Comparison of ENCODE assay signal across 8 cellular contexts in genomic region chr2:202033317-202034248, GRCh38. TPM values are rescaled to one million over a fixed set of nuclear protein-coding genes. Genes with fewer than 3 reads are reported as not detected.
DNase-seq lines count a peak whose midpoint lies in the region; ATAC-seq and TF ChIP-seq lines count a peak whose summit lies in the region.

TSS of gene FZD7 (plus strand) at chr2:202033855. CDS start at chr2:202034648, 793 bp downstream.

- H3K36me3 ChIP-seq in BE2C, result no peaks in the 10 kb centered on the region

- H3K27ac Mint-ChIP-seq in memory B cell, result no peak within 1 kb of the TSS

- TF ChIP-seq CTCF in BE2C (IDR thresholded peaks at IDR 0.05; ENCODE audit: low read depth, low read length), result peak; percentile 35; the same call in 1 of the 2 replicates

- H3K4me3 Mint-ChIP-seq in memory B cell, result peak within 1 kb of the TSS; percentile 93

- peak within 1 kb of the TSS; percentile 85 for H3K4me3 ChIP-seq in BE2C (ENCODE audit: low read depth, low read length)

- peak; percentile 93 for DNase-seq in BE2C
- peak; percentile 88 for DNase-seq in NCI-H748 (lab: John Stamatoyannopoulos, UW; ENCODE audit: unreplicated experiment)
- DNase-seq in activated CD8-positive, alpha-beta memory T cell treated with anti-CD3 and anti-CD28 coated beads for 24 hours, result peak; percentile 89
- DNase-seq in effector CD8-positive, alpha-beta T cell (lab: John Stamatoyannopoulos, UW), result peak; percentile 75
- DNase-seq in memory B cell (ENCODE audit: low spot score in 2 of 2), result peak; percentile 74 to 79
- peak; percentile 72 to 82 (median 73) for DNase-seq in stimulated activated CD4-positive, alpha-beta T cell treated with anti-CD3 and anti-CD28 coated beads, TNF-alpha, amount 100 ng/mL, for 48 hours (ENCODE audit: low read depth in 3 of 3)

- peaks cover 7% of the 10 kb centered on the region for H3K4me1 Mint-ChIP-seq in memory B cell

- H3K9me3 Mint-ChIP-seq in memory B cell, result no peaks in the 10 kb centered on the region

- H3K4me1 ChIP-seq in BE2C, result no peaks in the 10 kb centered on the region

- no peaks in the 10 kb centered on the region for H3K36me3 Mint-ChIP-seq in memory B cell

- ATAC-seq in GM19023 (IDR thresholded peaks at IDR 0.05; ENCODE audit: unreplicated experiment) (peak; percentile 84), HG03280 (IDR thresholded peaks at IDR 0.05; ENCODE audit: unreplicated experiment) (peak; percentile 81), memory B cell (ENCODE audit: low read depth) (peak; percentile 81)

- H3K27me3 ChIP-seq in BE2C, result 0 out of 2 replicates have a peak, but pooled peaks cover 7% of the 10 kb centered on the region

- no peaks in the 10 kb centered on the region for H3K9me3 ChIP-seq in BE2C

- H3K27me3 Mint-ChIP-seq in memory B cell, result peaks cover 2% of the 10 kb centered on the region

RNA-seq across cellular contexts. Expression of gene FZD7, which starts in this region (rescaled TPM):
- 27.4 TPM for polyA plus RNA-seq in BE2C (2012; ENCODE audit: insufficient read depth, insufficient read length, low read depth)

Comparison
In these comparisons a context has a peak if more than half of its experiments do, and no peak if none do; other contexts are left out.
1. Peak in every context shown above with its lines: DNase-seq, ATAC-seq and H3K4me3 ChIP-seq.